In the genomic region with DNA sequence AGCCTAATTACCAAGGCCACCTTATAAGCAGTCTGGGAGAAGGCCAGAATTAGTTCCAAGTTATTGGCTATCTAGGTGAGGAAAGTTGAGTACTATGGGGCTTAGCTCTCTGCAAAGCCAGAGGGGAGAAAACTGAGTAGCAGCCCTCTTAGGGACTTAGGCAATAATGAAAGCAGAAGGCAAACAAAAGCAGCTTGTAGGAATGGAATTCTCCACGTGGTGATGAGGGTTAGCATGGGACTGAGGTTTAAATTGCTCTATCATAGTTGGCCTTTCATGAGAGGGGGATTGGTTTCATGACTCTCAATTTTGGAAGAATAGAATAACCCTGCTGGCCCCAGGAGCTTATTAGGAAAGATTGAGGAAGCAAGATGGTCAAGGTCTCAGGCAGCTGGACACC, we compare ENCODE assay signal across 14 cellular contexts. TPM values are rescaled to one million over a fixed set of nuclear protein-coding genes. Genes with fewer than 3 reads are reported as not detected.
DNase-seq lines count a peak whose midpoint lies in the region.
"Had no signal": no experiment of that assay in that cellular context is flagged by ENCODE, and none has a peak within 500 bp of the region (broad histone marks: within the 10 kb centered on the region; RNA-seq: fewer than 3 reads in every experiment).

No MANE protein-coding gene starts in this region.

- H3K4me3 ChIP-seq in GM08714 (ENCODE audit: low read length) = peak overlapping the region; percentile 15; the same call in 1 of the 2 replicates
- H3K4me3 ChIP-seq: sigmoid colon, thoracic aorta had no signal

- DNase-seq in HuH-7 (ENCODE audit: low spot score) (peak; percentile 45), RPMI7951 (ENCODE audit: low read depth) (peak; percentile 24), myocyte (ENCODE audit: low read depth) (peak; percentile 16), NCI-H146 (lab: John Stamatoyannopoulos, UW) (no peak), occipital lobe (lab: John Stamatoyannopoulos, UW) (no peak)
- DNase-seq in stimulated activated CD8-positive, alpha-beta memory T cell treated with anti-CD3 and anti-CD28 coated beads, Interleukin-4, amount 100 ng/mL, for 48 hours = no peak
- DNase-seq: central memory CD4-positive, alpha-beta T cell; effector memory CD4-positive, alpha-beta T cell; hippocampal formation; NCI-H1417; sigmoid colon had no signal

RNA-seq across cellular contexts. Expression of a gene that starts 7.0 kb away (rescaled TPM):
- 37.6 and 44.2 TPM in 2 replicates for total RNA-seq in RPMI7951 (2014; rRNA removed; shearing (Covaris generic))
- total RNA-seq in myocyte (23.6 and 23.9 TPM in 2 replicates), occipital lobe (62.5 TPM)
- polyA plus RNA-seq in myocyte (2012) = 18.7 TPM

RNA-seq across cellular contexts. Expression of a gene that starts 44.5 kb away (rescaled TPM):
- total RNA-seq in RPMI7951 (2014; rRNA removed; shearing (Covaris generic)) = not detected in 2 replicates
- 0.13 and 0.21 TPM in 2 replicates for total RNA-seq in myocyte
- 0.30 TPM for polyA plus RNA-seq in myocyte (2012)
- total RNA-seq in occipital lobe = 0.16 TPM
- polyA plus RNA-seq: CD14-positive monocyte had no signal

RNA-seq across cellular contexts. Expression of a gene that starts 52.5 kb away (rescaled TPM):
- under 0.01 and 0.20 TPM in 2 replicates for total RNA-seq in RPMI7951 (2014; rRNA removed; shearing (Covaris generic))
- total RNA-seq in myocyte (12.3 and 22.7 TPM in 2 replicates), occipital lobe (99.2 TPM)
- 3.4 TPM for polyA plus RNA-seq in myocyte (2012)

Comparison
In these comparisons a context has a peak if more than half of its experiments do, and no peak if none do; other contexts are left out.
1. DNase-seq: peak in HuH-7 (single experiment), RPMI7951 (single experiment) and myocyte (single experiment); none in NCI-H146 (single experiment), stimulated activated CD8-positive, alpha-beta memory T cell treated with anti-CD3 and anti-CD28 coated beads, Interleukin-4, amount 100 ng/mL, for 48 hours (single experiment) and occipital lobe (single experiment).
2. RNA of a gene that starts 52.5 kb away (total RNA-seq): 99.2 TPM in occipital lobe (single experiment) and 12.3 to 22.7 TPM in myocyte; under 0.01 to 0.20 TPM in RPMI7951; every median in the first group is over 10 times any median in the second.